ENCODE assay signal across 14 cellular contexts in the genomic region with DNA sequence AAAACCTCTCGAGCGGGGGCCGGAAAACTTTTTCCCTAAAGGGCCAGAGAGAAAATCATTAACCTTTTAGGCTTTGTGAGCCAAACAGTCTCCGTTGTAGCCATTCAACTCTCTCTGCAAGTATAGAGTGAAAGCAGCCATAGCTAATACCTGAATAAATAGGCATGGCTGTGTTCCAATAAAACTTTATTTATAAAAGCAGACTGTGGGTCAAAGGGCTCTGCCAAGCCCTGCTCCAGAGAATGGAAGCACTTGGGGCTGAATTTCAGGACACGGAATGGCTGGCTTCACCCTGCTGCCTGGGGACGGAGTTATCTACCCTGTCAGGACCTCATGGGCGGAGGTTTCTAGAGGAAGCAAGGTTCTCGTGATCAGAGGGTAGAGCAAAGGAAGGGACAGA.
DNase-seq lines count a peak whose midpoint lies in the region; FAIRE-seq and TF ChIP-seq lines count a peak whose summit lies in the region.
"Had no signal": no experiment of that assay in that cellular context is flagged by ENCODE, and none has a peak within 500 bp of the region (broad histone marks: within the 10 kb centered on the region; RNA-seq: fewer than 3 reads in every experiment).

No MANE protein-coding gene starts in this region.

- no peak for FAIRE-seq in H54 (lab: Jason Lieb, UNC)

- H3K9me3 ChIP-seq in stomach smooth muscle (ENCODE audit: control insufficient read depth in 2 of 2, low read length in 2 of 2), result no peaks in the 10 kb centered on the region

- no peaks in the 10 kb centered on the region for H3K9me3 Mint-ChIP-seq in endothelial cell (ENCODE audit: unreplicated experiment)
- no peaks in the 10 kb centered on the region for H3K9me3 Mint-ChIP-seq in neural crest cell
- H3K9me3 Mint-ChIP-seq: CD8-positive, alpha-beta T cell had no signal

- H3K36me3 Mint-ChIP-seq in endothelial cell (ENCODE audit: low read depth, unreplicated experiment), result no peaks in the 10 kb centered on the region
- H3K36me3 Mint-ChIP-seq in neural crest cell (ENCODE audit: low read depth), result no peaks in the 10 kb centered on the region
- H3K36me3 Mint-ChIP-seq: CD8-positive, alpha-beta T cell had no signal

- TF ChIP-seq POLR2A in H54 (IDR thresholded peaks at IDR 0.05; ENCODE audit: low read depth, low read length), result no peak

- H3K4me1 ChIP-seq in stomach smooth muscle (ENCODE audit: control insufficient read depth, insufficient read depth, low read length), result peaks cover 22% of the 10 kb centered on the region

- H3K4me1 Mint-ChIP-seq in endothelial cell (ENCODE audit: unreplicated experiment) (peaks cover 5% of the 10 kb centered on the region), neural crest cell (peaks cover 33% of the 10 kb centered on the region)

- H3K9ac ChIP-seq in stomach smooth muscle (ENCODE audit: low read length in 2 of 2), result no peak overlapping the region

- H3K27ac ChIP-seq in stomach smooth muscle (ENCODE audit: low read length), result peak overlapping the region; percentile 41

- H3K36me3 ChIP-seq in stomach smooth muscle (ENCODE audit: control insufficient read depth in 2 of 2, insufficient read depth in 2 of 2, low read length in 2 of 2), result no peaks in the 10 kb centered on the region

- TF ChIP-seq CTCF in endothelial cell (IDR thresholded peaks at IDR 0.05; ENCODE audit: unreplicated experiment) (no peak), neural crest cell (conservative IDR thresholded peaks at IDR 0.05) (no peak)

- DNase-seq in OCI-M1 (lab: John Stamatoyannopoulos, UW) (peak; percentile 8), endothelial cell (ENCODE audit: low spot score) (no peak), neural crest cell (ENCODE audit: low read depth, low spot score) (no peak), globus pallidus (ENCODE audit: low spot score) (no peak), NCI-H446 (lab: John Stamatoyannopoulos, UW) (no peak), H54 (ENCODE audit: insufficient read length, low spot score) (no peak)
- DNase-seq: CD8-positive, alpha-beta T cell; GF-D8; IMR-90; NCI-H1417 treated with DMSO at 0.1 percent for 48 hours; NCI-H2081; NCI-H524 treated with DMSO at 0.1 percent for 48 hours; PC-3 had no signal

- no peaks in the 10 kb centered on the region for H3K27me3 ChIP-seq in stomach smooth muscle (ENCODE audit: control insufficient read depth in 1 of 2, insufficient read depth in 2 of 2, low read length in 2 of 2)

- peak overlapping the region; percentile 82 for H3K4me3 Mint-ChIP-seq in endothelial cell (ENCODE audit: unreplicated experiment)
- H3K4me3 Mint-ChIP-seq in neural crest cell, result peak overlapping the region; percentile 17
- H3K4me3 Mint-ChIP-seq: CD8-positive, alpha-beta T cell had no signal

- H3K4me3 ChIP-seq in stomach smooth muscle (ENCODE audit: low read length in 2 of 2), result no peak overlapping the region

- H3K27me3 Mint-ChIP-seq in endothelial cell (ENCODE audit: unreplicated experiment) (peaks cover 14% of the 10 kb centered on the region), neural crest cell (ENCODE audit: low read depth) (peaks cover 94% of the 10 kb centered on the region)

- H3K27ac Mint-ChIP-seq in endothelial cell (ENCODE audit: unreplicated experiment) (peak overlapping the region; percentile 61), neural crest cell (ENCODE audit: unreplicated experiment) (no peak overlapping the region)
- H3K27ac Mint-ChIP-seq: CD8-positive, alpha-beta T cell had no signal
